Comparison of ENCODE assay signal across 12 cellular contexts in the genomic region with DNA sequence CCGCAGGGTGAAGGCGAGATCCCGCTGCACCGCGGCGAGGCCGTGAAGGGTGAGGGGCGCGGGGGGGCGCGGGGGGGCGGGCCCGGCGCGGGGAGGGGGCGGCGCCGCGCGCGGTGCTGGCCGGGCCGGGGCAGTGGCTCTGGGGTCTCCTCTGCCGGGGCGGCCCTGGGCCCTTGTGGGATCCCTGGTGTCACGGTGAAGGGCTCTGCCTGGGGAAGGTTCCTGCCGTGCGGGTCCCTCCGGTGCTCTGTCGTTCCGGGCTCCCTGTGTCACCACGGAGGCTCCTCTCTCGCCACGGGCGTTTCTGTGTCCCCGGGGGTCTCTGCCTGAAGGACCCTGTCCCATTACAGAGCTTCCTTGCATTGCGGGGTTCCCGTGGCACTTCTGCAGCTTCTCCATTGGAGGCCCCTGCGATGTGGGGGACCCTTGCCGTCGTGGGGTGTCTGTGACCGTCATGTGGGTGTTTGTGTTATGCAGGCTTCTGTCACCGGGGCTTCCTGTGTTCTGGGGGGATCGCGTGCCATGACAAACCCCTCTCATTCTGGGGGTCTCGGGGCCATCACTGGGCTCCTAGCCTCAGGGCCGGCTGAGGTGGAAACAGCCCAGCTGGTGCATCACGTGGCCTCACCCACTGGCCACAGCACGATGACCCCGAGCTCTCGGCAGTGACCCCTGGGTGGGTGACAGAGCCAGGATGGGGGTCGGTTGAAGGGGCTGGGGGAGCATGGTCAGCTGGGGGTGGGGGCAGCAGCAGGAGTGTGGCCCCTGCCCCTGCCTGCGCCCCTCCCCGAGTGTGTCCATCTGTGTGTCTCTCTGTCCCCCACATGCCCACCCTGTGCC. TPM values are rescaled to one million over a fixed set of nuclear protein-coding genes. Genes with fewer than 3 reads are reported as not detected.
DNase-seq lines count a peak whose midpoint lies in the region; ATAC-seq, FAIRE-seq and TF ChIP-seq lines count a peak whose summit lies in the region.
"Had no signal": no experiment of that assay in that cellular context is flagged by ENCODE, and none has a peak within 500 bp of the region (broad histone marks: within the 10 kb centered on the region; RNA-seq: fewer than 3 reads in every experiment).

No MANE protein-coding gene starts in this region.

- H3K36me3 ChIP-seq in HEK293 (ENCODE audit: control insufficient read depth in 2 of 2, insufficient read depth in 1 of 2, low read length in 2 of 2) (peaks cover 0 to 30% of the 10 kb centered on the region in 2 experiments; a peak in 1 of 3 replicates), bronchial epithelial cell (ENCODE audit: control insufficient read depth, insufficient read depth, low read length) (no peaks in the 10 kb centered on the region), keratinocyte (ENCODE audit: control insufficient read depth in 2 of 2, extremely low read depth in 1 of 2, insufficient read depth in 2 of 2, low read length in 2 of 2) (peaks cover 0 to 1% of the 10 kb centered on the region in 2 experiments)

- FAIRE-seq in bronchial epithelial cell (lab: Jason Lieb, UNC) (no peak), keratinocyte (lab: Jason Lieb, UNC) (no peak)

- H3K27ac Mint-ChIP-seq in stimulated activated memory B cell treated with anti-CD40 and anti-IgM and Interleukin-4, amounts not matched to agents 10 μg/mL and 1 μg/mL and 100 μg/mL, for 72 hours: no peak overlapping the region
- H3K27ac Mint-ChIP-seq: memory B cell had no signal

- ATAC-seq in stimulated activated memory B cell treated with anti-CD40 and anti-IgM and Interleukin-4, amounts not matched to agents 10 μg/mL and 1 μg/mL and 100 μg/mL, for 72 hours: peak; percentile 29
- no peak for ATAC-seq in HG03025 (IDR thresholded peaks at IDR 0.05; ENCODE audit: low FRiP score, unreplicated experiment)
- ATAC-seq in activated CD4-positive, CD25-positive, alpha-beta regulatory T cell treated with anti-CD3 and anti-CD28 coated beads, Interleukin-2, amount 50 U/mL, for 24 hours: no peak
- no peak for ATAC-seq in GM18861 (IDR thresholded peaks at IDR 0.05; ENCODE audit: unreplicated experiment)

- H3K4me3 Mint-ChIP-seq in stimulated activated memory B cell treated with anti-CD40 and anti-IgM and Interleukin-4, amounts not matched to agents 10 μg/mL and 1 μg/mL and 100 μg/mL, for 72 hours: no peak overlapping the region
- H3K4me3 Mint-ChIP-seq: memory B cell had no signal

- peaks cover 67% of the 10 kb centered on the region for H3K27me3 Mint-ChIP-seq in stimulated activated memory B cell treated with anti-CD40 and anti-IgM and Interleukin-4, amounts not matched to agents 10 μg/mL and 1 μg/mL and 100 μg/mL, for 72 hours

- no peaks in the 10 kb centered on the region for H3K9me3 Mint-ChIP-seq in stimulated activated memory B cell treated with anti-CD40 and anti-IgM and Interleukin-4, amounts not matched to agents 10 μg/mL and 1 μg/mL and 100 μg/mL, for 72 hours
- H3K9me3 Mint-ChIP-seq: memory B cell had no signal

- dilution Hi-C loops in keratinocyte (cut with MboI; ENCODE audit: extremely low pct_ligation_motif_present, low sequenced_read_pairs): no loop called here

- H3K4me1 ChIP-seq in HEK293 (ENCODE audit: control insufficient read depth, insufficient read depth, low read length) (no peaks in the 10 kb centered on the region), keratinocyte (ENCODE audit: control insufficient read depth, extremely low read depth, insufficient read depth, low read length) (peaks cover 20% of the 10 kb centered on the region)

- H3K4me3 ChIP-seq in HEK293 (ENCODE audit: low read depth, low read length) (peak overlapping the region; percentile 45), bronchial epithelial cell (ENCODE audit: low read depth, low read length) (peak overlapping the region; percentile 39), keratinocyte (ENCODE audit: control insufficient read depth in 2 of 3, extremely low read depth in 1 of 3, insufficient read depth in 2 of 3, low read depth in 1 of 3, low read length in 3 of 3) (peak overlapping the region; percentile 36 to 65 (median 49))

- no peaks in the 10 kb centered on the region for H3K9me1 ChIP-seq in keratinocyte (ENCODE audit: control insufficient read depth, extremely low read depth, insufficient read depth, low read length)

- peak overlapping the region; percentile 79 for H3K4me2 ChIP-seq in keratinocyte (ENCODE audit: control insufficient read depth, extremely low read depth, insufficient read depth, low read depth, low read length)

- H3K36me3 Mint-ChIP-seq in stimulated activated memory B cell treated with anti-CD40 and anti-IgM and Interleukin-4, amounts not matched to agents 10 μg/mL and 1 μg/mL and 100 μg/mL, for 72 hours: no peaks in the 10 kb centered on the region
- H3K36me3 Mint-ChIP-seq: memory B cell had no signal

- no peak overlapping the region for H2AFZ ChIP-seq in keratinocyte (ENCODE audit: control insufficient read depth, low read length)

- H3K27ac ChIP-seq in HEK293 (ENCODE audit: extremely low read depth, low read depth, low read length): no peak overlapping the region
- H3K27ac ChIP-seq in keratinocyte (ENCODE audit: control insufficient read depth, insufficient read depth, low read length): no peak overlapping the region

- no peaks in the 10 kb centered on the region for H4K20me1 ChIP-seq in keratinocyte (ENCODE audit: control insufficient read depth, extremely low read depth, insufficient read depth, low read length)

- no peaks in the 10 kb centered on the region for H3K4me1 Mint-ChIP-seq in stimulated activated memory B cell treated with anti-CD40 and anti-IgM and Interleukin-4, amounts not matched to agents 10 μg/mL and 1 μg/mL and 100 μg/mL, for 72 hours
- H3K4me1 Mint-ChIP-seq: memory B cell had no signal

- H3K9me3 ChIP-seq in HEK293 (ENCODE audit: control insufficient read depth, insufficient read depth, low read depth, low read length) (no peaks in the 10 kb centered on the region), keratinocyte (ENCODE audit: control insufficient read depth, low read depth, low read length) (no peaks in the 10 kb centered on the region)

- POLR2A ChIA-PET in HEK293 (lab: Yijun Ruan, JAX): no interaction called here

- no peak for TF ChIP-seq CTCF in HEK293 (tag by site-specific recombination; IDR thresholded peaks at IDR 0.05)
- no peak for TF ChIP-seq CTCF in bronchial epithelial cell (IDR thresholded peaks at IDR 0.05; ENCODE audit: insufficient read depth, low read length, severe bottlenecking)
- TF ChIP-seq CTCF in keratinocyte (optimal IDR thresholded peaks at IDR 0.05 in 1 of 3, IDR thresholded peaks at IDR 0.05 in 1 of 3, conservative IDR thresholded peaks at IDR 0.05 in 1 of 3; ENCODE audit: extremely low read depth in 1 of 3, insufficient read depth in 2 of 3, low read length in 3 of 3): no peak

- DNase-seq in bronchial epithelial cell (ENCODE audit: low read depth): no peak
- no peak for DNase-seq in keratinocyte (ENCODE audit: low read depth, low spot score)
- DNase-seq in NCI-H2107 (lab: John Stamatoyannopoulos, UW): no peak
- DNase-seq: cortex of kidney had no signal

- H3K27me3 ChIP-seq in bronchial epithelial cell (ENCODE audit: control insufficient read depth, insufficient read depth, low read length) (no peaks in the 10 kb centered on the region), keratinocyte (ENCODE audit: control insufficient read depth, extremely low read depth, insufficient read depth, low read length) (no peaks in the 10 kb centered on the region)

- H3K9ac ChIP-seq in keratinocyte (ENCODE audit: control insufficient read depth, extremely low read depth, insufficient read depth, low read length): peak overlapping the region; percentile 45

- CTCF ChIA-PET in HEK293 (lab: Yijun Ruan, JAX): interaction anchor here (0.6 kb wide), 1 partner anchor 35 kb away, joined by 4 read pairs; no protein-coding TSS in a partner anchor

- H3K79me2 ChIP-seq in keratinocyte (ENCODE audit: control insufficient read depth, insufficient read depth, low read length): no peaks in the 10 kb centered on the region

TF ChIP-seq in HEK293, 187 proteins besides CTCF, POLR2A, EP300 and RAD21 (continues in another document):
- TF ChIP-seq ZBTB20 (tag by site-specific recombination; IDR thresholded peaks at IDR 0.05): peak; percentile 56; the same call in 1 of the 2 replicates
- TF ChIP-seq GLIS2 (tag by site-specific recombination; IDR thresholded peaks at IDR 0.05): 0 out of 2 replicates have a peak, but pooled peaks have one; percentile 10

RNA-seq across cellular contexts. Expression of a gene that starts 25.3 kb away (rescaled TPM):
- 0.79 and 0.90 TPM in 2 replicates for total RNA-seq in bronchial epithelial cell
- 1.00 to 1.8 TPM (median 1.6 TPM) in 3 replicates for polyA plus RNA-seq in keratinocyte
- polyA plus RNA-seq in keratinocyte (2011; ENCODE audit: low read depth): 0.60 TPM
- 0.69 and 2.0 TPM in 2 replicates for polyA plus RNA-seq in keratinocyte (2011; cell fraction: cytosol; rRNA removed)
- polyA plus RNA-seq in keratinocyte (2011; cell fraction: nucleus; rRNA removed): 3.9 and 7.2 TPM in 2 replicates
- 0.93 and 3.8 TPM in 2 replicates for polyA plus RNA-seq in keratinocyte (2012; ENCODE audit: low replicate concordance)
- polyA minus RNA-seq in keratinocyte: 1.0 to 4.2 TPM (median 1.3 TPM) in 3 replicates
- 3.6 TPM for polyA minus RNA-seq in keratinocyte (2011; cell fraction: cytosol; rRNA and poly(A)+ RNA removed)
- 3.8 and 4.0 TPM in 2 replicates for polyA minus RNA-seq in keratinocyte (2011; cell fraction: nucleus; rRNA and poly(A)+ RNA removed)

RNA-seq across cellular contexts. Expression of a gene that starts 40.1 kb away (rescaled TPM):
- total RNA-seq in bronchial epithelial cell: not detected in 2 replicates
- not detected in 3 replicates for polyA plus RNA-seq in keratinocyte
- not detected for polyA plus RNA-seq in keratinocyte (2011; ENCODE audit: low read depth)
- not detected in 2 replicates for polyA plus RNA-seq in keratinocyte (2011; cell fraction: cytosol; rRNA removed)
- not detected in 2 replicates for polyA plus RNA-seq in keratinocyte (2011; cell fraction: nucleus; rRNA removed)
- polyA plus RNA-seq in keratinocyte (2012; ENCODE audit: low replicate concordance): 0.18 TPM in 1 of 2 replicates, not detected in the other
- polyA minus RNA-seq in keratinocyte: not detected in 3 replicates
- not detected for polyA minus RNA-seq in keratinocyte (2011; cell fraction: cytosol; rRNA and poly(A)+ RNA removed)
- polyA minus RNA-seq in keratinocyte (2011; cell fraction: nucleus; rRNA and poly(A)+ RNA removed): not detected in 2 replicates
- total RNA-seq: activated CD8-positive, alpha-beta memory T cell treated with anti-CD3 and anti-CD28 coated beads for 36 hours; RPMI7951 had no signal
